1 cellular context compared by ENCODE assay signal in the genomic region with DNA sequence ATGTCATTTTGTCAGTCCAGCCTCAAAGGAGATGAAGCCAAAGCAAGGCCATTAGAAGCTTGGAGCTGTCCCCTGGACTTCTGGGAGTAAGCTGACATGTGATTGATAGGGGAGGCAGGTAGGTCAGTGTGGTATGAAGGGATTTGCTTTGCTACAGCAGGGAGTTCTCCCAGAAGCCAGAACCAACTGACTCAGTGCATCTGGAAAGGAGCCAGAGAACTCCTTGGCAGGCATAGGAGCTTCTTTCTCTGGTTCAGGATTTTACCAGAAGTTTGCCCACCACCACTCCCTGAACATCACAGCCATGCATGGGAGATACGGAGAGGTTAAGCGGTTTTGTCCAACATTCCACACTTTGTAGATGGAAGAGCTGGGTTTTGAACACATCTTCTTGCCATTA.
TF ChIP-seq lines count a peak whose summit lies in the region.

No MANE protein-coding gene starts in this region.

TF ChIP-seq in HepG2, 621 proteins besides CTCF, POLR2A, EP300 and RAD21 (continued from another document):
- TF ChIP-seq, protein P1, sequence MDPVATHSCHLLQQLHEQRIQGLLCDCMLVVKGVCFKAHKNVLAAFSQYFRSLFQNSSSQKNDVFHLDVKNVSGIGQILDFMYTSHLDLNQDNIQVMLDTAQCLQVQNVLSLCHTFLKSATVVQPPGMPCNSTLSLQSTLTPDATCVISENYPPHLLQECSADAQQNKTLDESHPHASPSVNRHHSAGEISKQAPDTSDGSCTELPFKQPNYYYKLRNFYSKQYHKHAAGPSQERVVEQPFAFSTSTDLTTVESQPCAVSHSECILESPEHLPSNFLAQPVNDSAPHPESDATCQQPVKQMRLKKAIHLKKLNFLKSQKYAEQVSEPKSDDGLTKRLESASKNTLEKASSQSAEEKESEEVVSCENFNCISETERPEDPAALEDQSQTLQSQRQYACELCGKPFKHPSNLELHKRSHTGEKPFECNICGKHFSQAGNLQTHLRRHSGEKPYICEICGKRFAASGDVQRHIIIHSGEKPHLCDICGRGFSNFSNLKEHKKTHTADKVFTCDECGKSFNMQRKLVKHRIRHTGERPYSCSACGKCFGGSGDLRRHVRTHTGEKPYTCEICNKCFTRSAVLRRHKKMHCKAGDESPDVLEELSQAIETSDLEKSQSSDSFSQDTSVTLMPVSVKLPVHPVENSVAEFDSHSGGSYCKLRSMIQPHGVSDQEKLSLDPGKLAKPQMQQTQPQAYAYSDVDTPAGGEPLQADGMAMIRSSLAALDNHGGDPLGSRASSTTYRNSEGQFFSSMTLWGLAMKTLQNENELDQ (CRISPR knock-in tag; IDR thresholded peaks at IDR 0.05; ENCODE audit: borderline replicate concordance), result no peak
- TF ChIP-seq MXI1 (IDR thresholded peaks at IDR 0.05; ENCODE audit: borderline replicate concordance, low read depth, low read length) (no peak), TBX2 (CRISPR knock-in tag; IDR thresholded peaks at IDR 0.05; ENCODE audit: borderline replicate concordance) (no peak), PCBP1 (IDR thresholded peaks at IDR 0.05; ENCODE audit: borderline replicate concordance, low read depth, low read length) (no peak)
- TF ChIP-seq, protein P2, sequence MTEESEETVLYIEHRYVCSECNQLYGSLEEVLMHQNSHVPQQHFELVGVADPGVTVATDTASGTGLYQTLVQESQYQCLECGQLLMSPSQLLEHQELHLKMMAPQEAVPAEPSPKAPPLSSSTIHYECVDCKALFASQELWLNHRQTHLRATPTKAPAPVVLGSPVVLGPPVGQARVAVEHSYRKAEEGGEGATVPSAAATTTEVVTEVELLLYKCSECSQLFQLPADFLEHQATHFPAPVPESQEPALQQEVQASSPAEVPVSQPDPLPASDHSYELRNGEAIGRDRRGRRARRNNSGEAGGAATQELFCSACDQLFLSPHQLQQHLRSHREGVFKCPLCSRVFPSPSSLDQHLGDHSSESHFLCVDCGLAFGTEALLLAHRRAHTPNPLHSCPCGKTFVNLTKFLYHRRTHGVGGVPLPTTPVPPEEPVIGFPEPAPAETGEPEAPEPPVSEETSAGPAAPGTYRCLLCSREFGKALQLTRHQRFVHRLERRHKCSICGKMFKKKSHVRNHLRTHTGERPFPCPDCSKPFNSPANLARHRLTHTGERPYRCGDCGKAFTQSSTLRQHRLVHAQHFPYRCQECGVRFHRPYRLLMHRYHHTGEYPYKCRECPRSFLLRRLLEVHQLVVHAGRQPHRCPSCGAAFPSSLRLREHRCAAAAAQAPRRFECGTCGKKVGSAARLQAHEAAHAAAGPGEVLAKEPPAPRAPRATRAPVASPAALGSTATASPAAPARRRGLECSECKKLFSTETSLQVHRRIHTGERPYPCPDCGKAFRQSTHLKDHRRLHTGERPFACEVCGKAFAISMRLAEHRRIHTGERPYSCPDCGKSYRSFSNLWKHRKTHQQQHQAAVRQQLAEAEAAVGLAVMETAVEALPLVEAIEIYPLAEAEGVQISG (CRISPR knock-in tag; IDR thresholded peaks at IDR 0.05), result no peak
- TF ChIP-seq, protein P3, sequence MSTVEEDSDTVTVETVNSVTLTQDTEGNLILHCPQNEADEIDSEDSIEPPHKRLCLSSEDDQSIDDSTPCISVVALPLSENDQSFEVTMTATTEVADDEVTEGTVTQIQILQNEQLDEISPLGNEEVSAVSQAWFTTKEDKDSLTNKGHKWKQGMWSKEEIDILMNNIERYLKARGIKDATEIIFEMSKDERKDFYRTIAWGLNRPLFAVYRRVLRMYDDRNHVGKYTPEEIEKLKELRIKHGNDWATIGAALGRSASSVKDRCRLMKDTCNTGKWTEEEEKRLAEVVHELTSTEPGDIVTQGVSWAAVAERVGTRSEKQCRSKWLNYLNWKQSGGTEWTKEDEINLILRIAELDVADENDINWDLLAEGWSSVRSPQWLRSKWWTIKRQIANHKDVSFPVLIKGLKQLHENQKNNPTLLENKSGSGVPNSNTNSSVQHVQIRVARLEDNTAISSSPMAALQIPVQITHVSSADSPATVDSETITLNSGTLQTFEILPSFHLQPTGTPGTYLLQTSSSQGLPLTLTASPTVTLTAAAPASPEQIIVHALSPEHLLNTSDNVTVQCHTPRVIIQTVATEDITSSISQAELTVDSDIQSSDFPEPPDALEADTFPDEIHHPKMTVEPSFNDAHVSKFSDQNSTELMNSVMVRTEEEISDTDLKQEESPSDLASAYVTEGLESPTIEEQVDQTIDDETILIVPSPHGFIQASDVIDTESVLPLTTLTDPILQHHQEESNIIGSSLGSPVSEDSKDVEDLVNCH (CRISPR knock-in tag; IDR thresholded peaks at IDR 0.05), result no peak
